ENCODE assay signal across 28 cellular contexts in genomic region chr10:57288754-57289153, GRCh38.
"Had no signal": no experiment of that assay in that cellular context is flagged by ENCODE, and none has a peak within 500 bp of the region (broad histone marks: within the 10 kb centered on the region; RNA-seq: fewer than 3 reads in every experiment).

No MANE protein-coding gene starts in this region.

- H3K4me2 ChIP-seq: neural progenitor cell, smooth muscle cell had no signal

- H3K4me3 ChIP-seq: neural progenitor cell, ovary, psoas muscle, skin epidermis, smooth muscle cell, spleen, suprapubic skin, testis, tibial artery, transverse colon, upper lobe of right lung, uterus had no signal

- H3K27me3 ChIP-seq: neural progenitor cell, ovary, spleen, suprapubic skin, testis, tibial artery, transverse colon, upper lobe of right lung, uterus had no signal

- H3K4me1 ChIP-seq: parathyroid adenoma, psoas muscle, spleen, suprapubic skin, testis, tibial artery, transverse colon, upper lobe of right lung, uterus had no signal

- H3K9ac ChIP-seq: neural progenitor cell, parathyroid adenoma had no signal

- H2AFZ ChIP-seq: neural progenitor cell, parathyroid adenoma had no signal

- DNase-seq: natural killer cell; occipital lobe; ovary; posterior cingulate gyrus; psoas muscle; right cardiac atrium; spleen; stimulated activated CD4-positive, alpha-beta T cell treated with anti-CD3 and anti-CD28 coated beads, Interleukin-12 subunit alpha, Interleukin-12 subunit beta, amount 100 ng/mL, for 4 hours; stimulated activated CD4-positive, alpha-beta T cell treated with anti-CD3 and anti-CD28 coated beads, Interleukin-1b, Interleukin-23, amount 100 ng/mL, for 48 hours; stimulated activated CD4-positive, alpha-beta T cell treated with anti-CD3 and anti-CD28 coated beads, Interleukin-4, amount 100 ng/mL, for 1 hour; stimulated activated CD4-positive, alpha-beta T cell treated with anti-CD3 and anti-CD28 coated beads, Interleukin-4, amount 100 ng/mL, for 4 hours; stimulated activated CD8-positive, alpha-beta memory T cell treated with anti-CD3 and anti-CD28 coated beads, Interleukin-4, amount 100 ng/mL, for 48 hours; stimulated activated naive CD4-positive, alpha-beta T cell; stimulated activated naive CD8-positive, alpha-beta T cell treated with anti-CD3 and anti-CD28 coated beads, Interleukin-15, amount 100 ng/mL, for 72 hours; stimulated activated naive CD8-positive, alpha-beta T cell treated with anti-CD3 and anti-CD28 coated beads, Interleukin-15, Interleukin-2, amounts not matched to agents 100 U/mL and 50 U/mL, for 24 hours; substantia nigra; testis; tibial artery; transverse colon; upper lobe of right lung; uterus had no signal

- H3K9me3 ChIP-seq: ovary, psoas muscle, suprapubic skin, testis, tibial artery, upper lobe of right lung, uterus had no signal

- H3K27ac ChIP-seq: neural progenitor cell, ovary, parathyroid adenoma, psoas muscle, skin epidermis, spleen, suprapubic skin, testis, tibial artery, transverse colon, upper lobe of right lung, uterus had no signal

- H3K36me3 ChIP-seq: neural progenitor cell, ovary, spleen, suprapubic skin, tibial artery, transverse colon, upper lobe of right lung, uterus had no signal

- H3K79me2 ChIP-seq: parathyroid adenoma had no signal

- ATAC-seq: natural killer cell; psoas muscle; right cardiac atrium; sciatic nerve; stimulated activated memory B cell treated with anti-CD40 and anti-IgM and Interleukin-4, amounts not matched to agents 10 μg/mL and 1 μg/mL and 100 μg/mL, for 72 hours; stimulated activated naive CD8-positive, alpha-beta T cell treated with anti-CD3 and anti-CD28 coated beads, Interleukin-15, amount 100 ng/mL, for 72 hours; stimulated activated naive CD8-positive, alpha-beta T cell treated with anti-CD3 and anti-CD28 coated beads, Interleukin-15, Interleukin-2, amounts not matched to agents 100 U/mL and 50 U/mL, for 24 hours; upper lobe of right lung had no signal
